9 cellular contexts compared by ENCODE assay signal in genomic region chr9:132711846-132712245, GRCh38.
"Had no signal": no experiment of that assay in that cellular context is flagged by ENCODE, and none has a peak within 500 bp of the region (broad histone marks: within the 10 kb centered on the region; RNA-seq: fewer than 3 reads in every experiment).

No MANE protein-coding gene starts in this region.

- H3K4me1 ChIP-seq: HAP-1 had no signal

- DNase-seq: GM23248, GOT3, H7, H9, HCEC 1CT, HFFc6 had no signal

- H3K9me3 Mint-ChIP-seq: GM23338, H9, HFFc6 had no signal

- H3K27ac Mint-ChIP-seq: GM23338, H9, HFFc6 had no signal

- H3K27ac ChIP-seq: GM23248 had no signal

- H3K4me1 Mint-ChIP-seq: GM23338, H9 had no signal

- H3K4me2 ChIP-seq: GM23338 had no signal

- ATAC-seq: GM23338, HCT116 had no signal

- H3K9ac ChIP-seq: GM23248 had no signal

- H3K4me3 ChIP-seq: GM23248, GM23338, HAP-1 had no signal

- H3K9me3 ChIP-seq: HAP-1 had no signal

- H2AFZ ChIP-seq: GM23248, GM23338 had no signal

- H3K36me3 ChIP-seq: HAP-1 had no signal

- H3K4me3 Mint-ChIP-seq: GM23338, H9, HFFc6 had no signal
